ENCODE assay signal across 34 cellular contexts in genomic region chr22:24323695-24324094, GRCh38. TPM values are rescaled to one million over a fixed set of nuclear protein-coding genes. Genes with fewer than 3 reads are reported as not detected.
DNase-seq lines count a peak whose midpoint lies in the region; ATAC-seq and FAIRE-seq lines count a peak whose summit lies in the region.
"Had no signal": no experiment of that assay in that cellular context is flagged by ENCODE, and none has a peak within 500 bp of the region (broad histone marks: within the 10 kb centered on the region; RNA-seq: fewer than 3 reads in every experiment).

No MANE protein-coding gene starts in this region.

- no peaks in the 10 kb centered on the region for H3K9me3 ChIP-seq in small intestine (ENCODE audit: control insufficient read depth, low read depth)
- H3K9me3 ChIP-seq: colonic mucosa, heart left ventricle, MG63, Peyer's patch, upper lobe of left lung had no signal

- peaks cover 3 to 10% of the 10 kb centered on the region in 2 donors for H3K36me3 ChIP-seq in small intestine (ENCODE audit: control insufficient read depth in 2 of 2, insufficient read depth in 2 of 2, low read length in 2 of 2)
- H3K36me3 ChIP-seq: colonic mucosa had no signal

- no peak overlapping the region for H3K27ac ChIP-seq in small intestine (ENCODE audit: low read depth in 1 of 2, low read length in 1 of 2)
- H3K27ac ChIP-seq: cardiac muscle cell, colonic mucosa, foreskin keratinocyte, neural progenitor cell, Peyer's patch, WERI-Rb-1 had no signal

- no peaks in the 10 kb centered on the region for H3K9me3 Mint-ChIP-seq in activated naive CD8-positive, alpha-beta T cell treated with anti-CD3 and anti-CD28 coated beads for 36 hours
- H3K9me3 Mint-ChIP-seq in activated naive CD8-positive, alpha-beta T cell treated with anti-CD3 and anti-CD28 coated beads, Interleukin-2, amount 50 U/mL, for 24 hours, result no peaks in the 10 kb centered on the region
- H3K9me3 Mint-ChIP-seq: activated CD4-positive, alpha-beta T cell treated with anti-CD3 and anti-CD28 coated beads, Interleukin-2, amount 10 ng/mL, durations not matched to agents 24 days and 14 days; memory B cell; stimulated activated naive B cell treated with anti-CD40 and anti-IgM and Interleukin-4, amounts not matched to agents 10 μg/mL and 1 μg/mL and 100 μg/mL, for 72 hours had no signal

- ATAC-seq in activated naive CD8-positive, alpha-beta T cell treated with anti-CD3 and anti-CD28 coated beads, Interleukin-2, amount 50 U/mL, for 24 hours, result no peak
- no peak for ATAC-seq in HG02759 (IDR thresholded peaks at IDR 0.05; ENCODE audit: unreplicated experiment)
- ATAC-seq: foreskin keratinocyte; stimulated activated naive B cell treated with anti-CD40 and anti-IgM and Interleukin-4, amounts not matched to agents 10 μg/mL and 1 μg/mL and 100 μg/mL, for 72 hours had no signal

- peak; percentile 60 for FAIRE-seq in islet of Langerhans (lab: Jason Lieb, UNC)
- no peak for FAIRE-seq in small intestine (lab: Jason Lieb, UNC)
- FAIRE-seq: G401.6 had no signal

- WGBS in small intestine, 3 donors, result 18 to 41% (median 35%) methylated on average over 3 of the region's 3 CpGs

- peak overlapping the region; percentile 75 for H3K27ac Mint-ChIP-seq in activated naive CD8-positive, alpha-beta T cell treated with anti-CD3 and anti-CD28 coated beads for 36 hours
- no peak overlapping the region for H3K27ac Mint-ChIP-seq in activated naive CD8-positive, alpha-beta T cell treated with anti-CD3 and anti-CD28 coated beads, Interleukin-2, amount 50 U/mL, for 24 hours
- H3K27ac Mint-ChIP-seq: memory B cell, neural progenitor cell had no signal

- peaks cover 24% of the 10 kb centered on the region for H3K36me3 Mint-ChIP-seq in activated naive CD8-positive, alpha-beta T cell treated with anti-CD3 and anti-CD28 coated beads for 36 hours
- peaks cover 38% of the 10 kb centered on the region for H3K36me3 Mint-ChIP-seq in activated naive CD8-positive, alpha-beta T cell treated with anti-CD3 and anti-CD28 coated beads, Interleukin-2, amount 50 U/mL, for 24 hours (ENCODE audit: low read depth)

- H3K27me3 ChIP-seq in small intestine (ENCODE audit: control insufficient read depth in 2 of 2, insufficient read depth in 2 of 2, low read length in 2 of 2), result no peaks in the 10 kb centered on the region
- H3K27me3 ChIP-seq: cardiac muscle cell, colonic mucosa, foreskin keratinocyte, heart left ventricle, MG63, neural progenitor cell, Peyer's patch, upper lobe of left lung had no signal

- no peaks in the 10 kb centered on the region for H3K27me3 Mint-ChIP-seq in activated naive CD8-positive, alpha-beta T cell treated with anti-CD3 and anti-CD28 coated beads for 36 hours
- no peaks in the 10 kb centered on the region for H3K27me3 Mint-ChIP-seq in activated naive CD8-positive, alpha-beta T cell treated with anti-CD3 and anti-CD28 coated beads, Interleukin-2, amount 50 U/mL, for 24 hours
- H3K27me3 Mint-ChIP-seq: activated CD4-positive, alpha-beta T cell treated with anti-CD3 and anti-CD28 coated beads, Interleukin-2, amount 10 ng/mL, durations not matched to agents 24 days and 14 days; memory B cell; stimulated activated naive B cell treated with anti-CD40 and anti-IgM and Interleukin-4, amounts not matched to agents 10 μg/mL and 1 μg/mL and 100 μg/mL, for 72 hours had no signal

- no peak for DNase-seq in activated naive CD8-positive, alpha-beta T cell treated with anti-CD3 and anti-CD28 coated beads for 36 hours
- DNase-seq in activated naive CD8-positive, alpha-beta T cell treated with anti-CD3 and anti-CD28 coated beads, Interleukin-2, amount 50 U/mL, for 24 hours, result no peak
- peak; percentile 43 for DNase-seq in HuH-7 (ENCODE audit: low spot score)
- DNase-seq in NOMO-1 (lab: John Stamatoyannopoulos, UW; ENCODE audit: unreplicated experiment in 2 of 2), result no peak
- DNase-seq in small intestine, result no peak
- DNase-seq: activated CD4-positive, alpha-beta T cell treated with anti-CD3 and anti-CD28 coated beads, Interleukin-2, amount 10 ng/mL, durations not matched to agents 24 days and 14 days; activated gamma-delta T cell treated with Interleukin-2 at 50 U/mL for 16 hours; aorta; colonic mucosa; DMS153; effector CD8-positive, alpha-beta T cell; foreskin keratinocyte; GOT3; heart left ventricle; KBM-7; MG63; NCI-H1105 treated with DMSO at 0.1 percent for 48 hours; NCI-H2029; NCI-H69; Peyer's patch; posterior cingulate gyrus; SHP77 treated with DMSO at 0.1 percent for 48 hours; stimulated activated CD4-positive, alpha-beta T cell treated with anti-CD3 and anti-CD28 coated beads, Interleukin-15, amount 100 ng/mL, for 24 hours; stimulated activated naive B cell treated with anti-CD40 and anti-IgM and Interleukin-4, amounts not matched to agents 10 μg/mL and 1 μg/mL and 100 μg/mL, for 72 hours; SW 1271; T-helper 9 cell; upper lobe of left lung; WERI-Rb-1 had no signal

- no peak overlapping the region for H3K4me3 ChIP-seq in small intestine (ENCODE audit: low read depth in 1 of 2, low read length in 2 of 2)
- H3K4me3 ChIP-seq: cardiac muscle cell, colonic mucosa, heart left ventricle, MG63, neural progenitor cell, Peyer's patch, upper lobe of left lung had no signal

- peaks cover 26% of the 10 kb centered on the region for H3K4me1 Mint-ChIP-seq in activated naive CD8-positive, alpha-beta T cell treated with anti-CD3 and anti-CD28 coated beads for 36 hours
- peaks cover 15% of the 10 kb centered on the region for H3K4me1 Mint-ChIP-seq in activated naive CD8-positive, alpha-beta T cell treated with anti-CD3 and anti-CD28 coated beads, Interleukin-2, amount 50 U/mL, for 24 hours
- H3K4me1 Mint-ChIP-seq: neural progenitor cell had no signal

- no peaks in the 10 kb centered on the region for H3K4me1 ChIP-seq in small intestine (ENCODE audit: control insufficient read depth in 2 of 2, insufficient read depth in 1 of 2, low read depth in 1 of 2, low read length in 1 of 2)
- H3K4me1 ChIP-seq: colonic mucosa, foreskin keratinocyte, neural progenitor cell had no signal

- H3K4me3 Mint-ChIP-seq in activated naive CD8-positive, alpha-beta T cell treated with anti-CD3 and anti-CD28 coated beads for 36 hours, result no peak overlapping the region
- H3K4me3 Mint-ChIP-seq in activated naive CD8-positive, alpha-beta T cell treated with anti-CD3 and anti-CD28 coated beads, Interleukin-2, amount 50 U/mL, for 24 hours, result no peak overlapping the region
- H3K4me3 Mint-ChIP-seq: memory B cell; neural progenitor cell; stimulated activated naive B cell treated with anti-CD40 and anti-IgM and Interleukin-4, amounts not matched to agents 10 μg/mL and 1 μg/mL and 100 μg/mL, for 72 hours had no signal

RNA-seq across cellular contexts. Expression of gene SPECC1L, which starts 53.1 kb away (rescaled TPM):
- 10 to 100 TPM; 46.3 to 47.7 TPM for total RNA-seq in activated naive CD8-positive, alpha-beta T cell treated with anti-CD3 and anti-CD28 coated beads for 36 hours
- 10 to 100 TPM in 1 of 3 donors, 1 to 10 TPM in 2; 6.0 to 12.5 (median 7.3) TPM for polyA plus RNA-seq in small intestine
